In the genomic region with DNA sequence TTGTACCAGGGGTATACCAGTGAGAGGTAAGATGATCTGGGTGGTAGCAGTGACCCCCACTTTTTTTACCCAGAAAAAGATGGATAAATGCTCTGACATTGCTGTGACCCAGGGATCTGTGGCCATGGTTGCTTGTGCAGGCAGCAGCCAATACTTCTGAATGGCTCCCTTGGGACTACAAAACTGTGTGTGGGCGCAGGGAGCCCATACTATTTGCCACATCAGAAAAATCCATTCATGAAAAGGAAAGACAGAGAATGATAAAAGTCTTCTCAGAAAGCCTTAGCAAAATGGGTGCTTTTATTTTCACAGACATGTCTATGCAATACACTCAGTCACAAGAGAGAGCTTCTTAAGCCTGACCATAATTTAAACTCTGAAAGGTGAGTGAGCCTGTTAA, we compare ENCODE assay signal across 12 cellular contexts. TPM values are rescaled to one million over a fixed set of nuclear protein-coding genes. Genes with fewer than 3 reads are reported as not detected.
"Had no signal": no experiment of that assay in that cellular context is flagged by ENCODE, and none has a peak within 500 bp of the region (broad histone marks: within the 10 kb centered on the region; RNA-seq: fewer than 3 reads in every experiment).

No MANE protein-coding gene starts in this region.

- H3K9me3 Mint-ChIP-seq: GM23338, H9, IgD-negative memory B cell had no signal

- ATAC-seq: GM23338, HepG2 had no signal

- H3K27ac ChIP-seq: HL-60, KMS-11 had no signal

- H3K4me1 Mint-ChIP-seq: IgD-negative memory B cell had no signal

- H3K36me3 Mint-ChIP-seq: IgD-negative memory B cell had no signal

- H3K4me3 Mint-ChIP-seq: GM23338, H9, IgD-negative memory B cell had no signal

- FAIRE-seq: H1, H54, HepG2 had no signal

- DNase-seq: H9, HCEC 1CT, Karpas-422, KBM-7 had no signal

- H3K4me3 ChIP-seq: GM23338 had no signal

- H3K9ac ChIP-seq: KMS-11 had no signal

- H3K27ac Mint-ChIP-seq: GM23338, H9, IgD-negative memory B cell had no signal

RNA-seq across cellular contexts. Expression of a gene that starts 37.3 kb away (rescaled TPM):
- total RNA-seq: GM23338, H1, H9, HT1080 had no signal
- polyA plus RNA-seq: GM23338, H1 had no signal
